ENCODE assay signal across 17 cellular contexts in genomic region chr3:85482193-85482450, GRCh38.
"Had no signal": no experiment of that assay in that cellular context is flagged by ENCODE, and none has a peak within 500 bp of the region (broad histone marks: within the 10 kb centered on the region; RNA-seq: fewer than 3 reads in every experiment).

No MANE protein-coding gene starts in this region.

- H3K79me2 ChIP-seq: hepatocyte had no signal

- H3K4me2 ChIP-seq: hepatocyte had no signal

- H2AFZ ChIP-seq: hepatocyte had no signal

- H3K27me3 Mint-ChIP-seq: activated T-helper 17 cell treated with anti-CD3 and anti-CD28 coated beads, Interleukin-2, amount 50 U/mL, for 72 hours had no signal

- ATAC-seq: activated CD8-positive, alpha-beta T cell treated with anti-CD3 and anti-CD28 coated beads, Interleukin-2, amount 10 ng/mL, durations not matched to agents 7 days and 5 days; activated T-helper 17 cell treated with anti-CD3 and anti-CD28 coated beads, Interleukin-2, amount 50 U/mL, for 72 hours; sciatic nerve; stimulated activated naive CD8-positive, alpha-beta T cell treated with anti-CD3 and anti-CD28 coated beads, Interleukin-15, Interleukin-2, amounts not matched to agents 100 U/mL and 50 U/mL, for 24 hours had no signal

- H3K36me3 ChIP-seq: neutrophil, prostate gland had no signal

- H3K27ac ChIP-seq: hepatocyte, neutrophil, prostate gland, testis had no signal

- H3K9me3 Mint-ChIP-seq: T-helper 1 cell treated with Interleukin-12 subunit alpha and Interleukin-12 subunit beta and Interleukin-4 antibody, amounts not matched to agents 30 μg/mL and 1 μg/mL, for 36 hours had no signal

- H3K27me3 ChIP-seq: hepatocyte, neutrophil, testis had no signal

- H3K4me3 Mint-ChIP-seq: activated CD8-positive, alpha-beta T cell treated with anti-CD3 and anti-CD28 coated beads, Interleukin-2, amount 10 ng/mL, durations not matched to agents 7 days and 5 days; activated naive CD4-positive, alpha-beta T cell treated with anti-CD3 and anti-CD28 coated beads for 36 hours; activated T-helper 17 cell treated with anti-CD3 and anti-CD28 coated beads, Interleukin-2, amount 50 U/mL, for 72 hours; T-helper 1 cell treated with Interleukin-12 subunit alpha and Interleukin-12 subunit beta and Interleukin-4 antibody, amounts not matched to agents 30 μg/mL and 1 μg/mL, for 36 hours had no signal

- DNase-seq: activated CD4-positive, alpha-beta T cell treated with anti-CD3 and anti-CD28 coated beads for 4 hours; activated CD8-positive, alpha-beta T cell treated with anti-CD3 and anti-CD28 coated beads, Interleukin-2, amount 10 ng/mL, durations not matched to agents 7 days and 5 days; activated naive CD4-positive, alpha-beta T cell treated with anti-CD3 and anti-CD28 coated beads for 36 hours; caudate nucleus; cortex of kidney; effector memory CD4-positive, alpha-beta T cell; kidney glomerular epithelial cell; stimulated activated CD4-positive, alpha-beta T cell treated with anti-CD3 and anti-CD28 coated beads, Interleukin-4, amount 100 ng/mL, for 1 hour; stimulated activated CD8-positive, alpha-beta memory T cell treated with anti-CD3 and anti-CD28 coated beads, Interleukin-4, amount 100 ng/mL, for 48 hours; stimulated activated naive CD8-positive, alpha-beta T cell treated with anti-CD3 and anti-CD28 coated beads, Interleukin-15, Interleukin-2, amounts not matched to agents 100 U/mL and 50 U/mL, for 24 hours; testis had no signal

- H3K4me1 ChIP-seq: prostate gland, testis had no signal

- H3K9me3 ChIP-seq: neutrophil, prostate gland, testis had no signal

- H3K4me3 ChIP-seq: hepatocyte, prostate gland, testis had no signal

- H3K27ac Mint-ChIP-seq: activated CD8-positive, alpha-beta T cell treated with anti-CD3 and anti-CD28 coated beads, Interleukin-2, amount 10 ng/mL, durations not matched to agents 7 days and 5 days; activated naive CD4-positive, alpha-beta T cell treated with anti-CD3 and anti-CD28 coated beads for 36 hours; activated T-helper 17 cell treated with anti-CD3 and anti-CD28 coated beads, Interleukin-2, amount 50 U/mL, for 72 hours; T-helper 1 cell treated with Interleukin-12 subunit alpha and Interleukin-12 subunit beta and Interleukin-4 antibody, amounts not matched to agents 30 μg/mL and 1 μg/mL, for 36 hours had no signal

- H3K4me1 Mint-ChIP-seq: activated T-helper 17 cell treated with anti-CD3 and anti-CD28 coated beads, Interleukin-2, amount 50 U/mL, for 72 hours had no signal
